ENCODE assay signal across 10 cellular contexts in the genomic region with DNA sequence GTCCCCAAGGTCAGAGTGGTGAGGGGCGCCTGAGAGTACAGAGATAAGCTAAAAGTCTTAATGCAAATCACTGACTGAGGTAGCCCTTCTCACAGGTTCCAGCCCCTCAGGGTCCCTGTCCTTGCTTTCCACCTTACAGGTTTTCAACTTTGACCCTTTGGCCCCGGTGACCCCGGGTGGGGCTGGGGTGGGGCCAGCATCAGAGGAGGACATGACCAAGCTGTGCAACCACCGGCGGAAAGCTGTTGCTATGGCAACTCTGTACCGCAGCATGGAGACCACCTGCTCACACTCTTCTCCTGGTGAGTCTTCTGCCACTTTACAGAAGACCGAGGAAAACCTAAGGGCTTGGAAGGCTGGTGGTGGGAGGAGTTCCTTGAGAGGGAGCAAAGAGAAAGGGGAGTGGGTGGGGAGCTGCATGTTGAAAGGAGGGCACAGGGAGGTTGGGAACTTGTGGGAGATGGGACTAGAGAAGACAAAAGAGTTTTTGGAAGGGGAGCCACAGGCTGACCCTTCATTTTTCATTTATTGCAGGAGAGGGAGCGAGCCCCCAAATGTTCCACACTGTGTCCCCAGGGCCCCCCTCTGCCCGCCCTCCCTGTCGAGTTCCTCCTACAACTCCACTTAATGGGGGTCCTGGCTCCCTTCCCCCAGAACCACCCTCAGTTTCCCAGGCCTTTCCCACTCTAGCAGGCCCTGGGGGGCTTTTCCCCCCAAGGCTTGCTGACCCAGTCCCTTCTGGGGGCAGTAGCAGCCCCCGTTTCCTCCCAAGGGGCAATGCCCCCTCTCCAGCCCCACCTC. TPM values are rescaled to one million over a fixed set of nuclear protein-coding genes. Genes with fewer than 3 reads are reported as not detected.
DNase-seq lines count a peak whose midpoint lies in the region; ATAC-seq, FAIRE-seq and TF ChIP-seq lines count a peak whose summit lies in the region.
"Had no signal": no experiment of that assay in that cellular context is flagged by ENCODE, and none has a peak within 500 bp of the region (broad histone marks: within the 10 kb centered on the region; RNA-seq: fewer than 3 reads in every experiment).

No MANE protein-coding gene starts in this region.

- in situ Hi-C loops in HepG2 (cut with HindIII; ENCODE audit: extremely low pct_ligation_motif_present, low pct_unique_long_range_greater_than_20kb), result no loop called here

- H3K4me3 ChIP-seq in HepG2 (replicated peaks in 1 of 3; ENCODE audit: insufficient read depth in 1 of 3, low read depth in 2 of 3, low read length in 3 of 3) (peak overlapping the region in 1 of 3 experiments; percentile 89; a peak in 2 of 6 replicates), tibial nerve (peak overlapping the region in 1 of 4 donors; percentile 5)

- no peaks in the 10 kb centered on the region for H3K9me3 Mint-ChIP-seq in activated CD8-positive, alpha-beta memory T cell treated with anti-CD3 and anti-CD28 coated beads, Interleukin-2, amount 10 ng/mL, durations not matched to agents 7 days and 5 days (ENCODE audit: low read depth)
- H3K9me3 Mint-ChIP-seq in activated T-helper 1 cell treated with anti-CD3 and anti-CD28 coated beads, Interleukin-12 subunit alpha, Interleukin-12 subunit beta, Interleukin-2, Interleukin-4 antibody, amounts not matched to agents 30 ng/mL and 10 ng/mL and 1 ng/mL, durations not matched to agents 14 hours and 24 hours and 36 hours, result no peaks in the 10 kb centered on the region

- BruUV-seq in HepG2 (replicated peaks; lab: Mats Ljungman, UMichigan), result no TSS peak

- H3K9ac ChIP-seq in HepG2 (ENCODE audit: insufficient read depth, low read depth, low read length), result peak overlapping the region; percentile 89; the same call in 1 of the 2 replicates

- intact Hi-C loops in activated T-helper 1 cell treated with anti-CD3 and anti-CD28 coated beads, Interleukin-12 subunit alpha, Interleukin-12 subunit beta, Interleukin-2, Interleukin-4 antibody, amounts not matched to agents 30 ng/mL and 10 ng/mL and 1 ng/mL, durations not matched to agents 14 hours and 24 hours and 36 hours (cut with micrococcal nuclease), result loop anchor here (5.0 kb wide), 3 partner anchors 322 to 1598 kb away; partner anchors contain the start of genes CTDSP2, PTGES3 and PYM1
- intact Hi-C loops in HepG2 (cut with micrococcal nuclease; ENCODE audit: unreplicated experiment), result loop anchor here (5.0 kb wide), 1 partner anchor 97 kb away; no protein-coding TSS in a partner anchor

- CTCF ChIA-PET in activated CD8-positive, alpha-beta memory T cell treated with anti-CD3 and anti-CD28 coated beads, Interleukin-2, amount 10 ng/mL, durations not matched to agents 7 days and 5 days (lab: Charles Lee), result interaction anchor here (0.9 to 2.4 kb wide), 6 partner anchors 19 to 96 kb away, joined by 3 to 13 read pairs (median 6); partner anchors contain the start of genes ARHGAP9, DCTN2 and GLI1
- CTCF ChIA-PET in HepG2 (lab: Yijun Ruan, JAX; ENCODE audit: low intra/inter-chr PET ratio, low total read pairs), result no interaction called here

- H3K4me1 Mint-ChIP-seq in activated CD8-positive, alpha-beta memory T cell treated with anti-CD3 and anti-CD28 coated beads, Interleukin-2, amount 10 ng/mL, durations not matched to agents 7 days and 5 days, result peaks cover 33% of the 10 kb centered on the region
- peaks cover 30% of the 10 kb centered on the region for H3K4me1 Mint-ChIP-seq in activated T-helper 1 cell treated with anti-CD3 and anti-CD28 coated beads, Interleukin-12 subunit alpha, Interleukin-12 subunit beta, Interleukin-2, Interleukin-4 antibody, amounts not matched to agents 30 ng/mL and 10 ng/mL and 1 ng/mL, durations not matched to agents 14 hours and 24 hours and 36 hours (ENCODE audit: low read depth)

- H3K79me2 ChIP-seq in HepG2 (ENCODE audit: insufficient read depth, low read length), result peaks cover 17% of the 10 kb centered on the region

- 91% methylated on average over 9 of the region's 11 CpGs for WGBS in HepG2 (ENCODE audit: low lambda C conversion rate)
- 56 to 61% methylated on average over 11 of the region's 11 CpGs for WGBS in tibial nerve, 2 donors

- TF ChIP-seq RAD21 in HepG2 (CRISPR knock-in tag; IDR thresholded peaks at IDR 0.05), result no peak

- peaks cover 23% of the 10 kb centered on the region for H3K36me3 Mint-ChIP-seq in activated CD8-positive, alpha-beta memory T cell treated with anti-CD3 and anti-CD28 coated beads, Interleukin-2, amount 10 ng/mL, durations not matched to agents 7 days and 5 days
- peaks cover 28% of the 10 kb centered on the region for H3K36me3 Mint-ChIP-seq in activated T-helper 1 cell treated with anti-CD3 and anti-CD28 coated beads, Interleukin-12 subunit alpha, Interleukin-12 subunit beta, Interleukin-2, Interleukin-4 antibody, amounts not matched to agents 30 ng/mL and 10 ng/mL and 1 ng/mL, durations not matched to agents 14 hours and 24 hours and 36 hours (ENCODE audit: low read depth)

- DNase-seq in activated CD8-positive, alpha-beta memory T cell treated with anti-CD3 and anti-CD28 coated beads, Interleukin-2, amount 10 ng/mL, durations not matched to agents 7 days and 5 days, result no peak
- no peak for DNase-seq in activated CD8-positive, alpha-beta memory T cell treated with anti-CD3 and anti-CD28 coated beads for 24 hours
- DNase-seq in activated T-helper 1 cell treated with anti-CD3 and anti-CD28 coated beads, Interleukin-12 subunit alpha, Interleukin-12 subunit beta, Interleukin-2, Interleukin-4 antibody, amounts not matched to agents 30 ng/mL and 10 ng/mL and 1 ng/mL, durations not matched to agents 14 hours and 24 hours and 36 hours (ENCODE audit: low spot score), result no peak
- DNase-seq in HepG2 (ENCODE audit: low spot score), result no peak
- DNase-seq in tibial nerve (ENCODE audit: low spot score in 2 of 2), result no peak
- DNase-seq in COLO668 (lab: John Stamatoyannopoulos, UW; ENCODE audit: unreplicated experiment), result no peak
- no peak for DNase-seq in midbrain (lab: John Stamatoyannopoulos, UW)
- DNase-seq: mesendoderm, NCI-H774 had no signal

- no peak for TF ChIP-seq POLR2A in HepG2 (IDR thresholded peaks at IDR 0.05; ENCODE audit: insufficient read depth in 1 of 2, low read depth in 2 of 2, low read length in 2 of 2)
- no peak for TF ChIP-seq POLR2A in tibial nerve (IDR thresholded peaks at IDR 0.05)

- POLR2A ChIA-PET in HepG2 (lab: Yijun Ruan, JAX), result interaction anchor here (1.1 to 3.0 kb wide), 5 partner anchors 9 to 51 kb away, joined by 3 to 21 read pairs (median 5); partner anchors contain the start of gene DCTN2

- H3K36me3 ChIP-seq in HepG2 (replicated peaks in 1 of 2; ENCODE audit: control insufficient read depth in 1 of 2, insufficient read depth in 2 of 2, low read length in 2 of 2) (peaks cover 19 to 54% of the 10 kb centered on the region in 2 experiments; a peak in 4 of 5 replicates), tibial nerve (peaks cover 0 to 59% (median 4%) of the 10 kb centered on the region in 3 donors)

- H3K27ac ChIP-seq in HepG2 (ENCODE audit: extremely low read length, insufficient read depth, low read length), result no peak overlapping the region
- H3K27ac ChIP-seq in tibial nerve, result peak overlapping the region in 3 of 4 donors; percentile 95 to 100 (median 98)

- H3K27me3 Mint-ChIP-seq in activated CD8-positive, alpha-beta memory T cell treated with anti-CD3 and anti-CD28 coated beads, Interleukin-2, amount 10 ng/mL, durations not matched to agents 7 days and 5 days, result no peaks in the 10 kb centered on the region
- H3K27me3 Mint-ChIP-seq in activated T-helper 1 cell treated with anti-CD3 and anti-CD28 coated beads, Interleukin-12 subunit alpha, Interleukin-12 subunit beta, Interleukin-2, Interleukin-4 antibody, amounts not matched to agents 30 ng/mL and 10 ng/mL and 1 ng/mL, durations not matched to agents 14 hours and 24 hours and 36 hours (ENCODE audit: insufficient read depth), result no peaks in the 10 kb centered on the region

- FAIRE-seq in HepG2 (lab: Jason Lieb, UNC), result no peak

- H3K4me1 ChIP-seq in HepG2 (ENCODE audit: insufficient read depth, low read length) (peaks cover 30% of the 10 kb centered on the region), tibial nerve (peaks cover 0 to 55% (median 39%) of the 10 kb centered on the region in 4 donors)

- H3K27me3 ChIP-seq in HepG2 (ENCODE audit: control insufficient read depth in 1 of 2, insufficient read depth in 2 of 2, low read length in 2 of 2) (no peaks in the 10 kb centered on the region; a peak in 1 of 5 replicates), tibial nerve (no peaks in the 10 kb centered on the region)

- peaks cover 2% of the 10 kb centered on the region; the same call in 1 of the 2 replicates for H4K20me1 ChIP-seq in HepG2 (ENCODE audit: insufficient read depth, low read length)

- no peak overlapping the region for H3K4me3 Mint-ChIP-seq in activated CD8-positive, alpha-beta memory T cell treated with anti-CD3 and anti-CD28 coated beads, Interleukin-2, amount 10 ng/mL, durations not matched to agents 7 days and 5 days
- peak overlapping the region; percentile 97 for H3K4me3 Mint-ChIP-seq in activated T-helper 1 cell treated with anti-CD3 and anti-CD28 coated beads, Interleukin-12 subunit alpha, Interleukin-12 subunit beta, Interleukin-2, Interleukin-4 antibody, amounts not matched to agents 30 ng/mL and 10 ng/mL and 1 ng/mL, durations not matched to agents 14 hours and 24 hours and 36 hours

- TF ChIP-seq EP300 in HepG2 (IDR thresholded peaks at IDR 0.05; ENCODE audit: low read depth in 2 of 2, low read length in 2 of 2) (no peak), HepG2 (CRISPR knock-in tag; IDR thresholded peaks at IDR 0.05; ENCODE audit: borderline replicate concordance) (no peak), tibial nerve (IDR thresholded peaks at IDR 0.05) (no peak)

- ATAC-seq in activated CD8-positive, alpha-beta memory T cell treated with anti-CD3 and anti-CD28 coated beads, Interleukin-2, amount 10 ng/mL, durations not matched to agents 7 days and 5 days, result no peak
- no peak for ATAC-seq in HepG2
- no peak for ATAC-seq in HG03571 (IDR thresholded peaks at IDR 0.05; ENCODE audit: unreplicated experiment)

- peak overlapping the region; percentile 91 for H3K4me2 ChIP-seq in HepG2 (ENCODE audit: low read depth, low read length)

- peak overlapping the region; percentile 32 for H3K27ac Mint-ChIP-seq in activated CD8-positive, alpha-beta memory T cell treated with anti-CD3 and anti-CD28 coated beads, Interleukin-2, amount 10 ng/mL, durations not matched to agents 7 days and 5 days
- H3K27ac Mint-ChIP-seq in activated T-helper 1 cell treated with anti-CD3 and anti-CD28 coated beads, Interleukin-12 subunit alpha, Interleukin-12 subunit beta, Interleukin-2, Interleukin-4 antibody, amounts not matched to agents 30 ng/mL and 10 ng/mL and 1 ng/mL, durations not matched to agents 14 hours and 24 hours and 36 hours, result no peak overlapping the region

- TF ChIP-seq CTCF in HepG2 (CRISPR knock-in tag; IDR thresholded peaks at IDR 0.05), result no peak
- no peak for TF ChIP-seq CTCF in tibial nerve (IDR thresholded peaks at IDR 0.05)

- H2AFZ ChIP-seq in HepG2 (ENCODE audit: low read length), result no peak overlapping the region

- no peaks in the 10 kb centered on the region for H3K9me3 ChIP-seq in HepG2 (ENCODE audit: low read length)
- H3K9me3 ChIP-seq in tibial nerve, result no peaks in the 10 kb centered on the region

RNA-seq across cellular contexts. Expression of gene MBD6, which starts 2.4 kb away (rescaled TPM):
- total RNA-seq in activated CD8-positive, alpha-beta memory T cell treated with anti-CD3 and anti-CD28 coated beads, Interleukin-2, amount 10 ng/mL, durations not matched to agents 7 days and 5 days, result 10 to 100 TPM; 80.9 to 85.4 TPM
- 63.3 and 66.8 TPM in 2 replicates for total RNA-seq in activated T-helper 1 cell treated with anti-CD3 and anti-CD28 coated beads, Interleukin-12 subunit alpha, Interleukin-12 subunit beta, Interleukin-2, Interleukin-4 antibody, amounts not matched to agents 30 ng/mL and 10 ng/mL and 1 ng/mL, durations not matched to agents 14 hours and 24 hours and 36 hours
- 4.1 and 5.1 TPM in 2 replicates for total RNA-seq in HepG2 (2016; rRNA removed; fragmentation: Illumina TruSeq; extraction: Trizol)
- 4.8 and 5.3 TPM in 2 replicates for total RNA-seq in HepG2 (2016; cell fraction: cytosol; rRNA removed; fragmentation: Illumina TruSeq; extraction: Trizol; ENCODE audit: low read depth)
- 4.0 and 5.3 TPM in 2 replicates for total RNA-seq in HepG2 (2016; cell fraction: insoluble cytoplasmic fraction; rRNA removed; fragmentation: Illumina TruSeq; extraction: Trizol)
- 6.2 and 8.8 TPM in 2 replicates for total RNA-seq in HepG2 (2016; cell fraction: membrane; rRNA removed; fragmentation: Illumina TruSeq; extraction: Trizol)
- 6.5 and 10.2 TPM in 2 replicates for total RNA-seq in HepG2 (2016; cell fraction: nucleus; rRNA removed; fragmentation: Illumina TruSeq; extraction: Trizol)
- 5.9 and 6.1 TPM in 2 replicates for polyA plus RNA-seq in HepG2 (2011; rRNA removed)
- 1.1 and 1.8 TPM in 2 replicates for polyA plus RNA-seq in HepG2 (2011; cell fraction: cytosol; rRNA removed)
- 36.0 and 45.9 TPM in 2 replicates for polyA plus RNA-seq in HepG2 (2011; cell fraction: nucleus; rRNA removed)
- 22.8 and 22.9 TPM in 2 replicates for polyA plus RNA-seq in HepG2 (2012)
- 3.4 and 4.1 TPM in 2 replicates for polyA plus RNA-seq in HepG2 (2016; cell fraction: cytosol; fragmentation: Illumina TruSeq; extraction: Trizol; ENCODE audit: low read depth)
- polyA plus RNA-seq in HepG2 (2016; cell fraction: insoluble cytoplasmic fraction; fragmentation: Illumina TruSeq; extraction: Trizol; ENCODE audit: low read depth), result 15.7 and 15.8 TPM in 2 replicates
- 16.1 and 18.3 TPM in 2 replicates for polyA plus RNA-seq in HepG2 (2016; cell fraction: membrane; fragmentation: Illumina TruSeq; extraction: Trizol; ENCODE audit: low read depth)
- 57.7 and 62.7 TPM in 2 replicates for polyA plus RNA-seq in HepG2 (2016; cell fraction: nucleus; fragmentation: Illumina TruSeq; extraction: Trizol; ENCODE audit: insufficient read depth, low read depth)
- polyA minus RNA-seq in HepG2 (2011; rRNA and poly(A)+ RNA removed; ENCODE audit: low replicate concordance), result 5.7 and 10.6 TPM in 2 replicates
- 5.4 and 10.1 TPM in 2 replicates for polyA minus RNA-seq in HepG2 (2011; cell fraction: cytosol; rRNA and poly(A)+ RNA removed)
- polyA minus RNA-seq in HepG2 (2011; cell fraction: nucleus; rRNA and poly(A)+ RNA removed), result 15.7 and 16.7 TPM in 2 replicates
- 10 to 100 TPM; 23.0 to 49.2 (median 40.9) TPM for total RNA-seq in tibial nerve

RNA-seq across cellular contexts. Expression of gene DDIT3, which starts 4.7 kb away (rescaled TPM):
- total RNA-seq in activated CD8-positive, alpha-beta memory T cell treated with anti-CD3 and anti-CD28 coated beads, Interleukin-2, amount 10 ng/mL, durations not matched to agents 7 days and 5 days, result 10 to 100 TPM; 15.3 to 15.9 TPM
- 17.8 and 18.1 TPM in 2 replicates for total RNA-seq in activated T-helper 1 cell treated with anti-CD3 and anti-CD28 coated beads, Interleukin-12 subunit alpha, Interleukin-12 subunit beta, Interleukin-2, Interleukin-4 antibody, amounts not matched to agents 30 ng/mL and 10 ng/mL and 1 ng/mL, durations not matched to agents 14 hours and 24 hours and 36 hours
- total RNA-seq in HepG2 (2016; rRNA removed; fragmentation: Illumina TruSeq; extraction: Trizol) (17.5 and 27.5 TPM in 2 replicates), tibial nerve (10 to 100 TPM; 35.2 to 49.2 (median 42.1) TPM)
- total RNA-seq in HepG2 (2016; cell fraction: cytosol; rRNA removed; fragmentation: Illumina TruSeq; extraction: Trizol; ENCODE audit: low read depth), result 13.2 and 15.7 TPM in 2 replicates
- 20.9 and 30.4 TPM in 2 replicates for total RNA-seq in HepG2 (2016; cell fraction: insoluble cytoplasmic fraction; rRNA removed; fragmentation: Illumina TruSeq; extraction: Trizol)
- total RNA-seq in HepG2 (2016; cell fraction: membrane; rRNA removed; fragmentation: Illumina TruSeq; extraction: Trizol), result 15.9 and 19.3 TPM in 2 replicates
- 37.8 and 43.6 TPM in 2 replicates for total RNA-seq in HepG2 (2016; cell fraction: nucleus; rRNA removed; fragmentation: Illumina TruSeq; extraction: Trizol)
- polyA plus RNA-seq in HepG2 (2011; rRNA removed), result 45.2 and 48.7 TPM in 2 replicates
- polyA plus RNA-seq in HepG2 (2011; cell fraction: cytosol; rRNA removed), result 22.9 and 23.5 TPM in 2 replicates
- polyA plus RNA-seq in HepG2 (2011; cell fraction: nucleus; rRNA removed), result 90.1 and 90.7 TPM in 2 replicates
- 29.8 and 51.1 TPM in 2 replicates for polyA plus RNA-seq in HepG2 (2012)
- polyA plus RNA-seq in HepG2 (2016; cell fraction: cytosol; fragmentation: Illumina TruSeq; extraction: Trizol; ENCODE audit: low read depth), result 8.3 and 8.5 TPM in 2 replicates
- 16.7 and 17.7 TPM in 2 replicates for polyA plus RNA-seq in HepG2 (2016; cell fraction: insoluble cytoplasmic fraction; fragmentation: Illumina TruSeq; extraction: Trizol; ENCODE audit: low read depth)
- polyA plus RNA-seq in HepG2 (2016; cell fraction: membrane; fragmentation: Illumina TruSeq; extraction: Trizol; ENCODE audit: low read depth), result 9.9 and 11.5 TPM in 2 replicates
- polyA plus RNA-seq in HepG2 (2016; cell fraction: nucleus; fragmentation: Illumina TruSeq; extraction: Trizol; ENCODE audit: insufficient read depth, low read depth), result 85.6 and 93.4 TPM in 2 replicates
- polyA minus RNA-seq in HepG2 (2011; rRNA and poly(A)+ RNA removed; ENCODE audit: low replicate concordance), result 11.9 and 14.2 TPM in 2 replicates
- polyA minus RNA-seq in HepG2 (2011; cell fraction: cytosol; rRNA and poly(A)+ RNA removed), result 6.3 and 7.4 TPM in 2 replicates
- 43.4 and 45.6 TPM in 2 replicates for polyA minus RNA-seq in HepG2 (2011; cell fraction: nucleus; rRNA and poly(A)+ RNA removed)

RNA-seq across cellular contexts. Expression of gene DCTN2, which starts 22.0 kb away (rescaled TPM):
- 10 to 100 TPM; 90.8 to 99.0 TPM for total RNA-seq in activated CD8-positive, alpha-beta memory T cell treated with anti-CD3 and anti-CD28 coated beads, Interleukin-2, amount 10 ng/mL, durations not matched to agents 7 days and 5 days
- 78.6 and 83.5 TPM in 2 replicates for total RNA-seq in activated T-helper 1 cell treated with anti-CD3 and anti-CD28 coated beads, Interleukin-12 subunit alpha, Interleukin-12 subunit beta, Interleukin-2, Interleukin-4 antibody, amounts not matched to agents 30 ng/mL and 10 ng/mL and 1 ng/mL, durations not matched to agents 14 hours and 24 hours and 36 hours
- 72.0 and 75.5 TPM in 2 replicates for total RNA-seq in HepG2 (2016; rRNA removed; fragmentation: Illumina TruSeq; extraction: Trizol)
- total RNA-seq in HepG2 (2016; cell fraction: cytosol; rRNA removed; fragmentation: Illumina TruSeq; extraction: Trizol; ENCODE audit: low read depth), result 16.3 and 20.3 TPM in 2 replicates
- total RNA-seq in HepG2 (2016; cell fraction: insoluble cytoplasmic fraction; rRNA removed; fragmentation: Illumina TruSeq; extraction: Trizol), result 63.9 and 76.9 TPM in 2 replicates
- total RNA-seq in HepG2 (2016; cell fraction: membrane; rRNA removed; fragmentation: Illumina TruSeq; extraction: Trizol), result 38.0 and 40.0 TPM in 2 replicates
- total RNA-seq in HepG2 (2016; cell fraction: nucleus; rRNA removed; fragmentation: Illumina TruSeq; extraction: Trizol), result 43.6 and 51.0 TPM in 2 replicates
- polyA plus RNA-seq in HepG2 (2011; rRNA removed), result 77.4 and 85.7 TPM in 2 replicates
- 82.2 and 86.7 TPM in 2 replicates for polyA plus RNA-seq in HepG2 (2011; cell fraction: cytosol; rRNA removed)
- 67.6 and 71.9 TPM in 2 replicates for polyA plus RNA-seq in HepG2 (2011; cell fraction: nucleus; rRNA removed)
- polyA plus RNA-seq in HepG2 (2012), result 70.0 and 93.9 TPM in 2 replicates
- polyA plus RNA-seq in HepG2 (2016; cell fraction: cytosol; fragmentation: Illumina TruSeq; extraction: Trizol; ENCODE audit: low read depth), result 26.7 and 27.0 TPM in 2 replicates
- polyA plus RNA-seq in HepG2 (2016; cell fraction: insoluble cytoplasmic fraction; fragmentation: Illumina TruSeq; extraction: Trizol; ENCODE audit: low read depth), result 106 and 134 TPM in 2 replicates
- polyA plus RNA-seq in HepG2 (2016; cell fraction: membrane; fragmentation: Illumina TruSeq; extraction: Trizol; ENCODE audit: low read depth), result 43.7 and 48.7 TPM in 2 replicates
- polyA plus RNA-seq in HepG2 (2016; cell fraction: nucleus; fragmentation: Illumina TruSeq; extraction: Trizol; ENCODE audit: insufficient read depth, low read depth), result 110 and 115 TPM in 2 replicates
- polyA minus RNA-seq in HepG2 (2011; rRNA and poly(A)+ RNA removed; ENCODE audit: low replicate concordance), result 76.1 and 154 TPM in 2 replicates
- polyA minus RNA-seq in HepG2 (2011; cell fraction: cytosol; rRNA and poly(A)+ RNA removed), result 60.3 and 62.5 TPM in 2 replicates
- 49.6 and 54.1 TPM in 2 replicates for polyA minus RNA-seq in HepG2 (2011; cell fraction: nucleus; rRNA and poly(A)+ RNA removed)
- total RNA-seq in tibial nerve, result 100 to 1,000 TPM in 3 of 4 donors, 10 to 100 TPM in 1; 92.9 to 138 (median 130) TPM

RNA-seq across cellular contexts. Expression of gene KIF5A, which starts 24.8 kb away (rescaled TPM):
- total RNA-seq in activated CD8-positive, alpha-beta memory T cell treated with anti-CD3 and anti-CD28 coated beads, Interleukin-2, amount 10 ng/mL, durations not matched to agents 7 days and 5 days, result 1 to 10 TPM; 1.9 to 2.1 TPM
- total RNA-seq in activated T-helper 1 cell treated with anti-CD3 and anti-CD28 coated beads, Interleukin-12 subunit alpha, Interleukin-12 subunit beta, Interleukin-2, Interleukin-4 antibody, amounts not matched to agents 30 ng/mL and 10 ng/mL and 1 ng/mL, durations not matched to agents 14 hours and 24 hours and 36 hours, result 2.4 TPM in 2 replicates
- total RNA-seq in HepG2 (2016; rRNA removed; fragmentation: Illumina TruSeq; extraction: Trizol), result 1.1 and 1.6 TPM in 2 replicates
- 0.18 and 0.71 TPM in 2 replicates for total RNA-seq in HepG2 (2016; cell fraction: cytosol; rRNA removed; fragmentation: Illumina TruSeq; extraction: Trizol; ENCODE audit: low read depth)
- total RNA-seq in HepG2 (2016; cell fraction: insoluble cytoplasmic fraction; rRNA removed; fragmentation: Illumina TruSeq; extraction: Trizol), result 0.91 and 1.5 TPM in 2 replicates
- 0.37 and 0.41 TPM in 2 replicates for total RNA-seq in HepG2 (2016; cell fraction: membrane; rRNA removed; fragmentation: Illumina TruSeq; extraction: Trizol)
- total RNA-seq in HepG2 (2016; cell fraction: nucleus; rRNA removed; fragmentation: Illumina TruSeq; extraction: Trizol), result 3.2 and 3.6 TPM in 2 replicates
- polyA plus RNA-seq in HepG2 (2011; rRNA removed), result 10.3 and 11.9 TPM in 2 replicates
- 2.9 and 3.5 TPM in 2 replicates for polyA plus RNA-seq in HepG2 (2011; cell fraction: cytosol; rRNA removed)
- polyA plus RNA-seq in HepG2 (2011; cell fraction: nucleus; rRNA removed), result 35.5 and 41.8 TPM in 2 replicates
- polyA plus RNA-seq in HepG2 (2012), result 8.0 and 9.1 TPM in 2 replicates
- polyA plus RNA-seq in HepG2 (2016; cell fraction: cytosol; fragmentation: Illumina TruSeq; extraction: Trizol; ENCODE audit: low read depth), result 0.12 and 0.15 TPM in 2 replicates
- 0.97 and 1.1 TPM in 2 replicates for polyA plus RNA-seq in HepG2 (2016; cell fraction: insoluble cytoplasmic fraction; fragmentation: Illumina TruSeq; extraction: Trizol; ENCODE audit: low read depth)
- polyA plus RNA-seq in HepG2 (2016; cell fraction: membrane; fragmentation: Illumina TruSeq; extraction: Trizol; ENCODE audit: low read depth), result 0.27 and 0.29 TPM in 2 replicates
- 7.8 and 8.7 TPM in 2 replicates for polyA plus RNA-seq in HepG2 (2016; cell fraction: nucleus; fragmentation: Illumina TruSeq; extraction: Trizol; ENCODE audit: insufficient read depth, low read depth)
- 0.02 and 2.8 TPM in 2 replicates for polyA minus RNA-seq in HepG2 (2011; rRNA and poly(A)+ RNA removed; ENCODE audit: low replicate concordance)
- 1.9 and 3.0 TPM in 2 replicates for polyA minus RNA-seq in HepG2 (2011; cell fraction: cytosol; rRNA and poly(A)+ RNA removed)
- 17.8 and 18.6 TPM in 2 replicates for polyA minus RNA-seq in HepG2 (2011; cell fraction: nucleus; rRNA and poly(A)+ RNA removed)
- 1 to 10 TPM; 1.9 to 4.8 (median 2.9) TPM for total RNA-seq in tibial nerve

RNA-seq across cellular contexts. Expression of gene MARS1, which starts 37.1 kb away (rescaled TPM):
- total RNA-seq in activated CD8-positive, alpha-beta memory T cell treated with anti-CD3 and anti-CD28 coated beads, Interleukin-2, amount 10 ng/mL, durations not matched to agents 7 days and 5 days, result 100 to 1,000 TPM; 283 to 384 TPM
- 283 and 318 TPM in 2 replicates for total RNA-seq in activated T-helper 1 cell treated with anti-CD3 and anti-CD28 coated beads, Interleukin-12 subunit alpha, Interleukin-12 subunit beta, Interleukin-2, Interleukin-4 antibody, amounts not matched to agents 30 ng/mL and 10 ng/mL and 1 ng/mL, durations not matched to agents 14 hours and 24 hours and 36 hours
- total RNA-seq in HepG2 (2016; rRNA removed; fragmentation: Illumina TruSeq; extraction: Trizol), result 177 and 181 TPM in 2 replicates
- total RNA-seq in HepG2 (2016; cell fraction: cytosol; rRNA removed; fragmentation: Illumina TruSeq; extraction: Trizol; ENCODE audit: low read depth), result 69.2 and 77.6 TPM in 2 replicates
- 178 and 182 TPM in 2 replicates for total RNA-seq in HepG2 (2016; cell fraction: insoluble cytoplasmic fraction; rRNA removed; fragmentation: Illumina TruSeq; extraction: Trizol)
- 116 and 124 TPM in 2 replicates for total RNA-seq in HepG2 (2016; cell fraction: membrane; rRNA removed; fragmentation: Illumina TruSeq; extraction: Trizol)
- 147 and 177 TPM in 2 replicates for total RNA-seq in HepG2 (2016; cell fraction: nucleus; rRNA removed; fragmentation: Illumina TruSeq; extraction: Trizol)
- polyA plus RNA-seq in HepG2 (2011; rRNA removed), result 115 and 167 TPM in 2 replicates
- polyA plus RNA-seq in HepG2 (2011; cell fraction: cytosol; rRNA removed), result 90.1 and 98.7 TPM in 2 replicates
- polyA plus RNA-seq in HepG2 (2011; cell fraction: nucleus; rRNA removed), result 450 and 538 TPM in 2 replicates
- 160 and 209 TPM in 2 replicates for polyA plus RNA-seq in HepG2 (2012)
- 68.2 and 75.1 TPM in 2 replicates for polyA plus RNA-seq in HepG2 (2016; cell fraction: cytosol; fragmentation: Illumina TruSeq; extraction: Trizol; ENCODE audit: low read depth)
- polyA plus RNA-seq in HepG2 (2016; cell fraction: insoluble cytoplasmic fraction; fragmentation: Illumina TruSeq; extraction: Trizol; ENCODE audit: low read depth), result 150 and 162 TPM in 2 replicates
- 87.9 and 114 TPM in 2 replicates for polyA plus RNA-seq in HepG2 (2016; cell fraction: membrane; fragmentation: Illumina TruSeq; extraction: Trizol; ENCODE audit: low read depth)
- 239 and 240 TPM in 2 replicates for polyA plus RNA-seq in HepG2 (2016; cell fraction: nucleus; fragmentation: Illumina TruSeq; extraction: Trizol; ENCODE audit: insufficient read depth, low read depth)
- 242 and 269 TPM in 2 replicates for polyA minus RNA-seq in HepG2 (2011; rRNA and poly(A)+ RNA removed; ENCODE audit: low replicate concordance)
- 76.3 and 117 TPM in 2 replicates for polyA minus RNA-seq in HepG2 (2011; cell fraction: cytosol; rRNA and poly(A)+ RNA removed)
- 213 and 244 TPM in 2 replicates for polyA minus RNA-seq in HepG2 (2011; cell fraction: nucleus; rRNA and poly(A)+ RNA removed)
- total RNA-seq in tibial nerve, result 100 to 1,000 TPM in 1 of 4 donors, 10 to 100 TPM in 3; 53.5 to 101 (median 74.2) TPM
